In the genomic region with DNA sequence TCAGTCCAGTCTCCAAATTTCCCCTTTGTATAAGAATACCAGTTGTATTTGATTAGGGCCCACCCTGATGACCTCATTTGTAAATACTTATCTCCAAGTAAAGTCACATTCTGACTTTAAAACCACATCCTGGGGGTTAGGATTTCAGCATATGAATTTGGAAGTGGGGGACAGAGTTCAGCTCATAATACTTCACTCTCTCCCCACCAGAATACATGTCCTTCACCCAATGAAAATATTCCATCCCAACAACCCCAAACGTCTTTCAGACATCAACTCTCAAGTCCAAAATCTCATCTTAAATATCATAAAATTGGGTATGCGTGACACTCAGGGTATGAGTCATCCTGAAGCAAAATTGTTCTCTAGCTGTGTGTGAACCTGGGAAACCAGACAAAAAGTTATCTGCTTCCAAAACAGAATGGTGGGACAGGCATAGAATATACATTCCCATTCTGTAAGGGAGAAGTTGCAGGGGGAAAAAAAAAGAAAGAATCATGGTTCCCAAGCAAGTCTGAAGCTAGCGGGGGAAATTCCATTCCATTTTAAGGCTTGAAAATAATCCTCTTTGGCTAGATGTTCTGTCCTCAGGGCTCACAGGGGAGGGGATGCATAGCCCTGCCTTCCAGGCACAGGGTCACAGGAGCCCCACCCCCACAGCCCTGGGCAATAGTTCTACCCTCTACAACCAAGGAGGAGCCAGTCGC, we compare ENCODE assay signal across 1 cellular context.
TF ChIP-seq lines count a peak whose summit lies in the region.

No MANE protein-coding gene starts in this region.

TF ChIP-seq in GM23338, 12 proteins besides CTCF, POLR2A, EP300 and RAD21 (continued from another document):
- TF ChIP-seq POLR2AphosphoS5 (IDR thresholded peaks at IDR 0.05; ENCODE audit: low read depth) (no peak), JUNB (IDR thresholded peaks at IDR 0.05; ENCODE audit: unreplicated experiment) (no peak), ZNF331 (CRISPR knock-in tag; IDR thresholded peaks at IDR 0.05; ENCODE audit: low read depth) (no peak), STAT1 (IDR thresholded peaks at IDR 0.05; ENCODE audit: unreplicated experiment) (no peak)
